ENCODE assay signal across 12 cellular contexts in the genomic region with DNA sequence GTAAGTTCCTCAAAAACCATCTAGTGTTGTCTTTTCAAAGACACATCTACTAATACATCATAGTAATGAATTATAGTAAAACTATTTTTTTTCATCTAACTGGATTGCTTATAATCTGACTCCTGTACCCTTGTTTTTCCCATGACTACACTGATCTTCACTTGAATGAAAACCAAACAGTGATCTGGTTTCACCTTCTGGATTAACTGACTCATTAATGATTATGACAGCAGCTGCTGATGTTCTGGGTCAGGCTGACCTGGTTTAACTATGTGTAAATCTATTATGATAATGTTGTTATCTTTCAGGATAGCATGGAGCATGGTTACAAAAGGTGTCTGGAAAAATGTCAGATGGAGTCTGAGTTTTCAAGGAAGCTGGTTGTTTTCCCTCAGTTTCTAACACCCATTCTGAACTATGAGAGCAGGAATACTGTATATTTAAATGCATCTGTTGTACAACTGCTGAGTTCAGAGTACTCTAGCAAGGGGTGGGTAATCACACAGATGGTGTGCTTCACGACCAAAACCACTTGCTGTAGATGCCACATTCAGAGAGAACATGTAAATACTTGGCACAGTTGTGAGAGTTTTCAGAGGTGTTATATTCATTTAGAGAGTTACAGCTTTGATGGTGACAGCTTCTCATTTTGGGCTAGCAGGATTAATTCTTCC.
DNase-seq lines count a peak whose midpoint lies in the region; ATAC-seq, FAIRE-seq and TF ChIP-seq lines count a peak whose summit lies in the region.
"Had no signal": no experiment of that assay in that cellular context is flagged by ENCODE, and none has a peak within 500 bp of the region (broad histone marks: within the 10 kb centered on the region; RNA-seq: fewer than 3 reads in every experiment).

No MANE protein-coding gene starts in this region.

- intact Hi-C loops in left ventricle myocardium superior (cut with micrococcal nuclease): no loop called here

- H3K27me3 Mint-ChIP-seq in T-cell: no peaks in the 10 kb centered on the region
- H3K27me3 Mint-ChIP-seq: stimulated activated naive CD8-positive, alpha-beta T cell treated with anti-CD3 and anti-CD28 coated beads, Interleukin-15, Interleukin-2, amounts not matched to agents 100 ng/mL and 50 ng/mL, for 24 hours had no signal

- no peaks in the 10 kb centered on the region for H3K36me3 Mint-ChIP-seq in T-cell

- H3K9me3 Mint-ChIP-seq in T-cell: peaks cover 3 to 13% (median 9%) of the 10 kb centered on the region in 3 donors

- H3K4me3 Mint-ChIP-seq in T-cell: no peak overlapping the region
- H3K4me3 Mint-ChIP-seq: stimulated activated naive CD8-positive, alpha-beta T cell treated with anti-CD3 and anti-CD28 coated beads, Interleukin-15, Interleukin-2, amounts not matched to agents 100 ng/mL and 50 ng/mL, for 24 hours had no signal

- POLR2A ChIA-PET in T-cell (lab: Charles Lee): no interaction called here

- peaks cover 0 to 1% (median under 1%) of the 10 kb centered on the region in 3 donors for H3K4me1 Mint-ChIP-seq in T-cell

- CTCF ChIA-PET in T-cell (lab: Charles Lee): no interaction called here

- ATAC-seq in GM21381 (IDR thresholded peaks at IDR 0.05; ENCODE audit: unreplicated experiment) (peak; percentile 84), T-cell (replicated peaks in 1 of 4) (no peak), left ventricle myocardium superior (no peak)
- ATAC-seq: sciatic nerve had no signal

- TF ChIP-seq CTCF in fibroblast of mammary gland (conservative IDR thresholded peaks at IDR 0.05; ENCODE audit: control insufficient read depth, insufficient read depth, low read depth, low read length): no peak

- H3K27ac Mint-ChIP-seq in T-cell: no peak overlapping the region
- H3K27ac Mint-ChIP-seq: stimulated activated naive CD8-positive, alpha-beta T cell treated with anti-CD3 and anti-CD28 coated beads, Interleukin-15, Interleukin-2, amounts not matched to agents 100 ng/mL and 50 ng/mL, for 24 hours had no signal

- DNase-seq in GM12891 (ENCODE audit: insufficient read length, low spot score): no peak
- DNase-seq in HPDE6-E6E7 (ENCODE audit: extremely low spot score): peak; percentile 16
- DNase-seq in fibroblast of mammary gland (ENCODE audit: low read depth): peak; percentile 27
- no peak for DNase-seq in T-cell
- DNase-seq in left ventricle myocardium superior: no peak
- DNase-seq in cortex of kidney (lab: John Stamatoyannopoulos, UW): no peak
- DNase-seq in NCI-H526 treated with DMSO at 0.1 percent for 48 hours (lab: John Stamatoyannopoulos, UW): no peak
- DNase-seq: activated effector memory CD4-positive, alpha-beta T cell treated with Interleukin-2 at 50 U/mL for 16 hours had no signal

- FAIRE-seq in GM12891 (lab: Jason Lieb, UNC): peak; percentile 55
- FAIRE-seq: D721Med had no signal

- no peak for TF ChIP-seq POLR2A in GM12891 (IDR thresholded peaks at IDR 0.05; ENCODE audit: low read depth, low read length)

- H3K4me3 ChIP-seq in fibroblast of mammary gland (ENCODE audit: control insufficient read depth, low read depth, low read length): no peak overlapping the region

TF ChIP-seq in GM12891, 5 proteins besides CTCF, POLR2A, EP300 and RAD21:
- TF ChIP-seq SPI1 (IDR thresholded peaks at IDR 0.05; ENCODE audit: low read depth, low read length) (no peak), POU2F2 (IDR thresholded peaks at IDR 0.05; ENCODE audit: low read depth, low read length) (no peak), TAF1 (IDR thresholded peaks at IDR 0.05; ENCODE audit: low read depth, low read length) (no peak), PAX5 (IDR thresholded peaks at IDR 0.05; ENCODE audit: insufficient read depth, low read length, severe bottlenecking) (no peak), POLR2AphosphoS5 (IDR thresholded peaks at IDR 0.05; ENCODE audit: low read depth, low read length) (no peak)

Comparison
In these comparisons a context has a peak if more than half of its experiments do, and no peak if none do; other contexts are left out.
1. DNase-seq: peak in HPDE6-E6E7 (single experiment) and fibroblast of mammary gland (single experiment); none in GM12891 (single experiment), T-cell (0 of 34), left ventricle myocardium superior (single experiment), cortex of kidney (single experiment) and NCI-H526 treated with DMSO at 0.1 percent for 48 hours (single experiment).